11 cellular contexts compared by ENCODE assay signal in genomic region chr19:44876930-44877530, GRCh38. TPM values are rescaled to one million over a fixed set of nuclear protein-coding genes. Genes with fewer than 3 reads are reported as not detected.
A peak's percentile ranks its signal among the peaks of the same experiment; 100 is the strongest.
DNase-seq lines count a peak whose midpoint lies in the region; ATAC-seq and TF ChIP-seq lines count a peak whose summit lies in the region.
"Had no signal": no experiment of that assay in that cellular context is flagged by ENCODE, and none has a peak within 500 bp of the region (broad histone marks: within the 10 kb centered on the region; RNA-seq: fewer than 3 reads in every experiment).

No MANE protein-coding gene starts in this region.

- peaks cover 6% of the 10 kb centered on the region for H3K9me3 Mint-ChIP-seq in glutamatergic neuron (ENCODE audit: unreplicated experiment)

- H3K4me1 Mint-ChIP-seq in glutamatergic neuron (ENCODE audit: low read depth, unreplicated experiment): peaks cover 1% of the 10 kb centered on the region

- no peak overlapping the region for H3K27ac Mint-ChIP-seq in glutamatergic neuron (ENCODE audit: unreplicated experiment)

- H3K4me3 Mint-ChIP-seq in glutamatergic neuron (ENCODE audit: unreplicated experiment): no peak overlapping the region
- H3K4me3 Mint-ChIP-seq: CD14-positive monocyte had no signal

- in situ Hi-C loops in KBM-7 (cut with MboI; ENCODE audit: low pct_unique_long_range_greater_than_20kb, low sequenced_read_pairs): no loop called here

- H3K36me3 Mint-ChIP-seq in glutamatergic neuron (ENCODE audit: unreplicated experiment): peaks cover 5% of the 10 kb centered on the region

- H3K27me3 Mint-ChIP-seq in glutamatergic neuron (ENCODE audit: unreplicated experiment): peaks cover 4% of the 10 kb centered on the region

- peak; percentile 35 for ATAC-seq in SK-N-SH treated with all-trans-retinoic acid at 6 μM for 48 hours
- no peak for ATAC-seq in HG02610 (IDR thresholded peaks at IDR 0.05; ENCODE audit: unreplicated experiment)
- ATAC-seq in HG03196 (IDR thresholded peaks at IDR 0.05; ENCODE audit: unreplicated experiment): no peak
- ATAC-seq: activated CD4-positive, CD25-positive, alpha-beta regulatory T cell treated with anti-CD3 and anti-CD28 coated beads, Interleukin-2, amount 50 U/mL, for 24 hours had no signal

- DNase-seq in DMS 273 (lab: John Stamatoyannopoulos, UW; ENCODE audit: unreplicated experiment) (peak; percentile 80), KBM-7 (peak; percentile 53), left kidney (ENCODE audit: low read depth, low spot score) (peak; percentile 29), glutamatergic neuron (no peak)
- no peak for DNase-seq in activated CD8-positive, alpha-beta memory T cell treated with anti-CD3 and anti-CD28 coated beads for 24 hours
- DNase-seq: NCI-H524 treated with DMSO at 0.1 percent for 48 hours had no signal

- TF ChIP-seq CTCF in glutamatergic neuron (IDR thresholded peaks at IDR 0.05; ENCODE audit: partially characterized antibody, unreplicated experiment): no peak

TF ChIP-seq in SK-N-SH treated with all-trans-retinoic acid at 6 μM for 48 hours, 23 proteins besides CTCF, POLR2A, EP300 and RAD21:
- TF ChIP-seq SNAI2 (CRISPR knock-in tag; IDR thresholded peaks at IDR 0.05) (no peak), BACH2 (CRISPR knock-in tag; IDR thresholded peaks at IDR 0.05; ENCODE audit: borderline replicate concordance) (no peak), ESRRG (CRISPR knock-in tag; IDR thresholded peaks at IDR 0.05) (no peak), RARB (CRISPR knock-in tag; IDR thresholded peaks at IDR 0.05) (no peak), ZNF8 (CRISPR knock-in tag; IDR thresholded peaks at IDR 0.05) (no peak), ZNF70 (CRISPR knock-in tag; IDR thresholded peaks at IDR 0.05) (no peak), GLIS3 (CRISPR knock-in tag; IDR thresholded peaks at IDR 0.05) (no peak), ZNF565 (CRISPR knock-in tag; conservative IDR thresholded peaks at IDR 0.05; ENCODE audit: low read depth) (no peak), PPARA (CRISPR knock-in tag; IDR thresholded peaks at IDR 0.05; ENCODE audit: borderline replicate concordance) (no peak), ISL1 (CRISPR knock-in tag; IDR thresholded peaks at IDR 0.05) (no peak), OSR1 (CRISPR knock-in tag; IDR thresholded peaks at IDR 0.05) (no peak), PATZ1 (CRISPR knock-in tag; IDR thresholded peaks at IDR 0.05; ENCODE audit: borderline replicate concordance) (no peak), ARNTL (CRISPR knock-in tag; IDR thresholded peaks at IDR 0.05; ENCODE audit: borderline replicate concordance, low read depth) (no peak), TOX (CRISPR knock-in tag; IDR thresholded peaks at IDR 0.05; ENCODE audit: borderline replicate concordance) (no peak)
- TF ChIP-seq, protein P1, sequence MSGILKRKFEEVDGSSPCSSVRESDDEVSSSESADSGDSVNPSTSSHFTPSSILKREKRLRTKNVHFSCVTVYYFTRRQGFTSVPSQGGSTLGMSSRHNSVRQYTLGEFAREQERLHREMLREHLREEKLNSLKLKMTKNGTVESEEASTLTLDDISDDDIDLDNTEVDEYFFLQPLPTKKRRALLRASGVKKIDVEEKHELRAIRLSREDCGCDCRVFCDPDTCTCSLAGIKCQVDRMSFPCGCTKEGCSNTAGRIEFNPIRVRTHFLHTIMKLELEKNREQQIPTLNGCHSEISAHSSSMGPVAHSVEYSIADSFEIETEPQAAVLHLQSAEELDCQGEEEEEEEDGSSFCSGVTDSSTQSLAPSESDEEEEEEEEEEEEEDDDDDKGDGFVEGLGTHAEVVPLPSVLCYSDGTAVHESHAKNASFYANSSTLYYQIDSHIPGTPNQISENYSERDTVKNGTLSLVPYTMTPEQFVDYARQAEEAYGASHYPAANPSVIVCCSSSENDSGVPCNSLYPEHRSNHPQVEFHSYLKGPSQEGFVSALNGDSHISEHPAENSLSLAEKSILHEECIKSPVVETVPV (CRISPR knock-in tag; IDR thresholded peaks at IDR 0.05): no peak
- TF ChIP-seq, protein P2, sequence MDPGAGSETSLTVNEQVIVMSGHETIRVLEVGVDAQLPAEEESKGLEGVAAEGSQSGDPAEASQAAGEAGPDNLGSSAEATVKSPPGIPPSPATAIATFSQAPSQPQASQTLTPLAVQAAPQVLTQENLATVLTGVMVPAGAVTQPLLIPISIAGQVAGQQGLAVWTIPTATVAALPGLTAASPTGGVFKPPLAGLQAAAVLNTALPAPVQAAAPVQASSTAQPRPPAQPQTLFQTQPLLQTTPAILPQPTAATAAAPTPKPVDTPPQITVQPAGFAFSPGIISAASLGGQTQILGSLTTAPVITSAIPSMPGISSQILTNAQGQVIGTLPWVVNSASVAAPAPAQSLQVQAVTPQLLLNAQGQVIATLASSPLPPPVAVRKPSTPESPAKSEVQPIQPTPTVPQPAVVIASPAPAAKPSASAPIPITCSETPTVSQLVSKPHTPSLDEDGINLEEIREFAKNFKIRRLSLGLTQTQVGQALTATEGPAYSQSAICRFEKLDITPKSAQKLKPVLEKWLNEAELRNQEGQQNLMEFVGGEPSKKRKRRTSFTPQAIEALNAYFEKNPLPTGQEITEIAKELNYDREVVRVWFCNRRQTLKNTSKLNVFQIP (CRISPR knock-in tag; IDR thresholded peaks at IDR 0.05; ENCODE audit: borderline replicate concordance, low read depth): no peak
- TF ChIP-seq, protein P3, sequence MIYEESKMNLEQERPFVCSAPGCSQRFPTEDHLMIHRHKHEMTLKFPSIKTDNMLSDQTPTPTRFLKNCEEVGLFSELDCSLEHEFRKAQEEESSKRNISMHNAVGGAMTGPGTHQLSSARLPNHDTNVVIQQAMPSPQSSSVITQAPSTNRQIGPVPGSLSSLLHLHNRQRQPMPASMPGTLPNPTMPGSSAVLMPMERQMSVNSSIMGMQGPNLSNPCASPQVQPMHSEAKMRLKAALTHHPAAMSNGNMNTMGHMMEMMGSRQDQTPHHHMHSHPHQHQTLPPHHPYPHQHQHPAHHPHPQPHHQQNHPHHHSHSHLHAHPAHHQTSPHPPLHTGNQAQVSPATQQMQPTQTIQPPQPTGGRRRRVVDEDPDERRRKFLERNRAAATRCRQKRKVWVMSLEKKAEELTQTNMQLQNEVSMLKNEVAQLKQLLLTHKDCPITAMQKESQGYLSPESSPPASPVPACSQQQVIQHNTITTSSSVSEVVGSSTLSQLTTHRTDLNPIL (CRISPR knock-in tag; IDR thresholded peaks at IDR 0.05; ENCODE audit: low read depth): no peak
- TF ChIP-seq, protein P4, sequence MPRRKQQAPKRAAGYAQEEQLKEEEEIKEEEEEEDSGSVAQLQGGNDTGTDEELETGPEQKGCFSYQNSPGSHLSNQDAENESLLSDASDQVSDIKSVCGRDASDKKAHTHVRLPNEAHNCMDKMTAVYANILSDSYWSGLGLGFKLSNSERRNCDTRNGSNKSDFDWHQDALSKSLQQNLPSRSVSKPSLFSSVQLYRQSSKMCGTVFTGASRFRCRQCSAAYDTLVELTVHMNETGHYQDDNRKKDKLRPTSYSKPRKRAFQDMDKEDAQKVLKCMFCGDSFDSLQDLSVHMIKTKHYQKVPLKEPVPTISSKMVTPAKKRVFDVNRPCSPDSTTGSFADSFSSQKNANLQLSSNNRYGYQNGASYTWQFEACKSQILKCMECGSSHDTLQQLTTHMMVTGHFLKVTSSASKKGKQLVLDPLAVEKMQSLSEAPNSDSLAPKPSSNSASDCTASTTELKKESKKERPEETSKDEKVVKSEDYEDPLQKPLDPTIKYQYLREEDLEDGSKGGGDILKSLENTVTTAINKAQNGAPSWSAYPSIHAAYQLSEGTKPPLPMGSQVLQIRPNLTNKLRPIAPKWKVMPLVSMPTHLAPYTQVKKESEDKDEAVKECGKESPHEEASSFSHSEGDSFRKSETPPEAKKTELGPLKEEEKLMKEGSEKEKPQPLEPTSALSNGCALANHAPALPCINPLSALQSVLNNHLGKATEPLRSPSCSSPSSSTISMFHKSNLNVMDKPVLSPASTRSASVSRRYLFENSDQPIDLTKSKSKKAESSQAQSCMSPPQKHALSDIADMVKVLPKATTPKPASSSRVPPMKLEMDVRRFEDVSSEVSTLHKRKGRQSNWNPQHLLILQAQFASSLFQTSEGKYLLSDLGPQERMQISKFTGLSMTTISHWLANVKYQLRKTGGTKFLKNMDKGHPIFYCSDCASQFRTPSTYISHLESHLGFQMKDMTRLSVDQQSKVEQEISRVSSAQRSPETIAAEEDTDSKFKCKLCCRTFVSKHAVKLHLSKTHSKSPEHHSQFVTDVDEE (CRISPR knock-in tag; IDR thresholded peaks at IDR 0.05): no peak
TF ChIP-seq in SK-N-SH treated with all-trans-retinoic acid at 6 μM for 48 hours: peak in this region for 0.

RNA-seq across cellular contexts. Expression of gene TOMM40, which starts 14.0 kb away (rescaled TPM):
- total RNA-seq in glutamatergic neuron (ENCODE audit: unreplicated experiment): 57.8 TPM

RNA-seq across cellular contexts. Expression of gene APOE, which starts 28.6 kb away (rescaled TPM):
- 65.9 TPM for total RNA-seq in glutamatergic neuron (ENCODE audit: unreplicated experiment)

RNA-seq across cellular contexts. Expression of gene NECTIN2, which starts 30.9 kb away (rescaled TPM):
- 108 TPM for total RNA-seq in glutamatergic neuron (ENCODE audit: unreplicated experiment)

RNA-seq across cellular contexts. Expression of gene APOC1, which starts 37.4 kb away (rescaled TPM):
- 8.3 TPM for total RNA-seq in glutamatergic neuron (ENCODE audit: unreplicated experiment)

Comparison
In these comparisons a context has a peak if more than half of its experiments do, and no peak if none do; other contexts are left out.
1. DNase-seq: peak in DMS 273 (single experiment), KBM-7 (single experiment) and left kidney (single experiment); none in glutamatergic neuron (single experiment) and activated CD8-positive, alpha-beta memory T cell treated with anti-CD3 and anti-CD28 coated beads for 24 hours (single experiment).